Comparison of ENCODE assay signal across 1 cellular context in the genomic region with DNA sequence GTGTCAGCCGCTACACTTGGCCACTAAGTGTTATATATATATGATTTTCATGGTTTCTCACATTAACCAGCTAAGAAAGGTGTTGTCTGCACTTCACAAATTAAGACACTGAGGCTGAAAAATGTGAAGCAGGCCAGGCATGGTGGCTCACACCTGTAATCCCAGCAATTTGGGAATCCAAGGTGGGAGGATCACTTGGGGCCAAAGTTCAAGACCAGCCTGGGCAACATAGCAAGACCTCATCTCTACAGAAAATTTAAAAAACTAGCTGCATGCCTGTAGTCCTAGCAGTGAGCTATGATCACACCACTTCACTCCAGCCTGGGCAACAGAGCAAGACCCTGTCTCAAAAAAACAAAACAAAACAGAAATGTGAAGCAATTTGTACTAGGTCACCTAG.
TF ChIP-seq lines count a peak whose summit lies in the region.

No MANE protein-coding gene starts in this region.

TF ChIP-seq in GM12878, 131 proteins besides CTCF, POLR2A, EP300 and RAD21:
- TF ChIP-seq CHD2 (IDR thresholded peaks at IDR 0.05; ENCODE audit: borderline replicate concordance, low read depth, low read length) (no peak), CEBPB (IDR thresholded peaks at IDR 0.05; ENCODE audit: borderline replicate concordance in 1 of 2, low read depth in 2 of 2, low read length in 2 of 2) (no peak), LARP7 (IDR thresholded peaks at IDR 0.05) (no peak), NR2C2 (IDR thresholded peaks at IDR 0.05; ENCODE audit: borderline replicate concordance, control insufficient read depth, insufficient read length, low read depth) (no peak), MXI1 (IDR thresholded peaks at IDR 0.05; ENCODE audit: low read depth, low read length) (no peak), SMAD1 (IDR thresholded peaks at IDR 0.05; ENCODE audit: low read depth, partially characterized antibody) (no peak), NBN (IDR thresholded peaks at IDR 0.05) (no peak), SMC3 (IDR thresholded peaks at IDR 0.05; ENCODE audit: borderline replicate concordance, low read length) (no peak)
- TF ChIP-seq, protein P1, sequence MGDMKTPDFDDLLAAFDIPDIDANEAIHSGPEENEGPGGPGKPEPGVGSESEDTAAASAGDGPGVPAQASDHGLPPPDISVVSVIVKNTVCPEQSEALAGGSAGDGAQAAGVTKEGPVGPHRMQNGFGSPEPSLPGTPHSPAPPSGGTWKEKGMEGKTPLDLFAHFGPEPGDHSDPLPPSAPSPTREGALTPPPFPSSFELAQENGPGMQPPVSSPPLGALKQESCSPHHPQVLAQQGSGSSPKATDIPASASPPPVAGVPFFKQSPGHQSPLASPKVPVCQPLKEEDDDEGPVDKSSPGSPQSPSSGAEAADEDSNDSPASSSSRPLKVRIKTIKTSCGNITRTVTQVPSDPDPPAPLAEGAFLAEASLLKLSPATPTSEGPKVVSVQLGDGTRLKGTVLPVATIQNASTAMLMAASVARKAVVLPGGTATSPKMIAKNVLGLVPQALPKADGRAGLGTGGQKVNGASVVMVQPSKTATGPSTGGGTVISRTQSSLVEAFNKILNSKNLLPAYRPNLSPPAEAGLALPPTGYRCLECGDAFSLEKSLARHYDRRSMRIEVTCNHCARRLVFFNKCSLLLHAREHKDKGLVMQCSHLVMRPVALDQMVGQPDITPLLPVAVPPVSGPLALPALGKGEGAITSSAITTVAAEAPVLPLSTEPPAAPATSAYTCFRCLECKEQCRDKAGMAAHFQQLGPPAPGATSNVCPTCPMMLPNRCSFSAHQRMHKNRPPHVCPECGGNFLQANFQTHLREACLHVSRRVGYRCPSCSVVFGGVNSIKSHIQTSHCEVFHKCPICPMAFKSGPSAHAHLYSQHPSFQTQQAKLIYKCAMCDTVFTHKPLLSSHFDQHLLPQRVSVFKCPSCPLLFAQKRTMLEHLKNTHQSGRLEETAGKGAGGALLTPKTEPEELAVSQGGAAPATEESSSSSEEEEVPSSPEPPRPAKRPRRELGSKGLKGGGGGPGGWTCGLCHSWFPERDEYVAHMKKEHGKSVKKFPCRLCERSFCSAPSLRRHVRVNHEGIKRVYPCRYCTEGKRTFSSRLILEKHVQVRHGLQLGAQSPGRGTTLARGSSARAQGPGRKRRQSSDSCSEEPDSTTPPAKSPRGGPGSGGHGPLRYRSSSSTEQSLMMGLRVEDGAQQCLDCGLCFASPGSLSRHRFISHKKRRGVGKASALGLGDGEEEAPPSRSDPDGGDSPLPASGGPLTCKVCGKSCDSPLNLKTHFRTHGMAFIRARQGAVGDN (IDR thresholded peaks at IDR 0.05), result no peak
- TF ChIP-seq, protein P2, sequence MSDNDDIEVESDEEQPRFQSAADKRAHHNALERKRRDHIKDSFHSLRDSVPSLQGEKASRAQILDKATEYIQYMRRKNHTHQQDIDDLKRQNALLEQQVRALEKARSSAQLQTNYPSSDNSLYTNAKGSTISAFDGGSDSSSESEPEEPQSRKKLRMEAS (IDR thresholded peaks at IDR 0.05; ENCODE audit: low read depth, low read length), result no peak
